ENCODE assay signal across 24 cellular contexts in the genomic region with DNA sequence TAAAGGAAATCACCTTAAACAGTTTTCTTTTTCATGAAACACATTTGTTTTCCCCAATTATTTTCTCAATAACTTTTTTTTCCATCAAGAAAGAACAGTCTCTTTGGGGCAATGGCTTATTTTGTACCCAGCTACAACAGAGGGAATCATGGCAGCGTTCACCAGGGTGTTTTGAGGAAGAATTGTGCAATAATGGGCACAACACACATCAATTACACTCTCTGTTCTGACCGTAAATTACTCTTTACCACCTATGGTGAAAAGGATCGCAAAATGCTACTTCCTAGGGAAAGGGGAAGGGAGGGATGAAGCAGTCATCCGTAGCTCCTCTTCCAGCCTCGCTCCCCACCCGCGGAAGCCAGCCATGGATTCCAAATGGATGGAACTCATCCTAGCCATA.
"Had no signal": no experiment of that assay in that cellular context is flagged by ENCODE, and none has a peak within 500 bp of the region (broad histone marks: within the 10 kb centered on the region; RNA-seq: fewer than 3 reads in every experiment).

No MANE protein-coding gene starts in this region.

- H3K9me3 ChIP-seq: body of pancreas, left ventricle myocardium inferior, neutrophil, ovary, prostate gland, spleen, upper lobe of left lung had no signal

- H3K27ac ChIP-seq: body of pancreas, foreskin keratinocyte, hepatocyte, left ventricle myocardium inferior, neutrophil, ovary, prostate gland, spleen, upper lobe of left lung had no signal

- DNase-seq: activated B cell treated with CpG ODN at 0.5 μM for 24 hours; activated CD4-positive, alpha-beta T cell treated with anti-CD3 and anti-CD28 coated beads for 4 hours; activated CD4-positive, alpha-beta T cell treated with anti-CD3 and anti-CD28 coated beads, Interleukin-2, amount 50 U/mL, for 48 hours; activated CD8-positive, alpha-beta memory T cell treated with anti-CD3 and anti-CD28 coated beads, Interleukin-2, amount 50 U/mL, for 48 hours; activated naive CD4-positive, alpha-beta T cell treated with Interleukin-2 at 50 U/mL for 16 hours; activated naive CD8-positive, alpha-beta T cell treated with anti-CD3 and anti-CD28 coated beads for 36 hours; activated T-cell treated with anti-CD3 and anti-CD28 coated beads, Interleukin-2, amount 50 U/mL, for 48 hours; amniotic stem cell; body of pancreas; dermis blood vessel endothelial cell; effector memory CD4-positive, alpha-beta T cell; foreskin keratinocyte; kidney glomerular epithelial cell; left ventricle myocardium inferior; naive thymus-derived CD8-positive, alpha-beta T cell; ovary; spleen; stimulated activated CD4-positive, alpha-beta T cell treated with anti-CD3 and anti-CD28 coated beads, Interleukin-4, amount 100 ng/mL, for 1 hour; stimulated activated naive CD4-positive, alpha-beta T cell; T1000; upper lobe of left lung had no signal

- H3K27me3 ChIP-seq: body of pancreas, foreskin keratinocyte, hepatocyte, neutrophil, ovary, spleen, upper lobe of left lung had no signal

- H3K36me3 ChIP-seq: ovary, prostate gland had no signal

- H3K4me3 ChIP-seq: body of pancreas, hepatocyte, left ventricle myocardium inferior, ovary, prostate gland, spleen, upper lobe of left lung had no signal

- ATAC-seq: body of pancreas; foreskin keratinocyte; naive thymus-derived CD8-positive, alpha-beta T cell had no signal

- H3K4me1 ChIP-seq: body of pancreas, foreskin keratinocyte, prostate gland, spleen, upper lobe of left lung had no signal
